Comparison of ENCODE assay signal across 1 cellular context in genomic region chr6:146950351-146950835, GRCh38.
TF ChIP-seq lines count a peak whose summit lies in the region.

No MANE protein-coding gene starts in this region.

TF ChIP-seq in HepG2, 621 proteins besides CTCF, POLR2A, EP300 and RAD21 (continued from another document and continues in another):
- TF ChIP-seq ATF5 (CRISPR knock-in tag; IDR thresholded peaks at IDR 0.05; ENCODE audit: low read depth) (no peak), ZNF124 (CRISPR knock-in tag; IDR thresholded peaks at IDR 0.05) (0 out of 2 replicates have a peak, but pooled peaks have one; percentile 34), GPBP1L1 (CRISPR knock-in tag; IDR thresholded peaks at IDR 0.05) (no peak), TBP (CRISPR knock-in tag; IDR thresholded peaks at IDR 0.05) (no peak), ZSCAN5A (CRISPR knock-in tag; IDR thresholded peaks at IDR 0.05; ENCODE audit: borderline replicate concordance) (peak; percentile 45; the same call in 1 of the 2 replicates), RELA (CRISPR knock-in tag; IDR thresholded peaks at IDR 0.05) (peak; percentile 91; the same call in 1 of the 2 replicates), MIER3 (CRISPR knock-in tag; IDR thresholded peaks at IDR 0.05; ENCODE audit: borderline replicate concordance) (peak; percentile 14; the same call in 1 of the 2 replicates), ZNF878 (CRISPR knock-in tag; IDR thresholded peaks at IDR 0.05) (peak; percentile 84), ZFP1 (CRISPR knock-in tag; IDR thresholded peaks at IDR 0.05) (0 out of 2 replicates have a peak, but pooled peaks have one; percentile 37), ZNF530 (CRISPR knock-in tag; IDR thresholded peaks at IDR 0.05; ENCODE audit: low read depth) (no peak), ERF (CRISPR knock-in tag; IDR thresholded peaks at IDR 0.05) (peak; percentile 65; the same call in 1 of the 2 replicates), RFX1 (IDR thresholded peaks at IDR 0.05) (no peak), NCOA1 (CRISPR knock-in tag; IDR thresholded peaks at IDR 0.05) (no peak), PRDM15 (CRISPR knock-in tag; IDR thresholded peaks at IDR 0.05) (no peak), RXRB (CRISPR knock-in tag; IDR thresholded peaks at IDR 0.05; ENCODE audit: borderline replicate concordance) (peak; percentile 86), ZBTB33 (CRISPR knock-in tag; IDR thresholded peaks at IDR 0.05) (no peak; the same call in 1 of the 2 replicates), TBL1XR1 (IDR thresholded peaks at IDR 0.05; ENCODE audit: borderline replicate concordance, low read length, partially characterized antibody) (peak; percentile 94), SMAD3 (CRISPR knock-in tag; IDR thresholded peaks at IDR 0.05) (peak; percentile 82; the same call in 1 of the 2 replicates), ZNF704 (CRISPR knock-in tag; IDR thresholded peaks at IDR 0.05; ENCODE audit: borderline replicate concordance) (no peak), ZFP82 (CRISPR knock-in tag; IDR thresholded peaks at IDR 0.05; ENCODE audit: borderline replicate concordance) (no peak), HNF4A (CRISPR knock-in tag; IDR thresholded peaks at IDR 0.05) (peak; percentile 91), ZNF12 (CRISPR knock-in tag; IDR thresholded peaks at IDR 0.05) (peak; percentile 76; the same call in 1 of the 2 replicates), TARDBP (CRISPR knock-in tag; IDR thresholded peaks at IDR 0.05) (peak; percentile 63; the same call in 1 of the 2 replicates), YEATS2 (CRISPR knock-in tag; IDR thresholded peaks at IDR 0.05; ENCODE audit: borderline replicate concordance) (peak; percentile 50; the same call in 1 of the 2 replicates), ZNF33B (CRISPR knock-in tag; IDR thresholded peaks at IDR 0.05) (no peak), FOXK1 (CRISPR knock-in tag; IDR thresholded peaks at IDR 0.05; ENCODE audit: borderline replicate concordance, low read depth) (peak; percentile 85; the same call in 1 of the 2 replicates), GPN1 (CRISPR knock-in tag; IDR thresholded peaks at IDR 0.05; ENCODE audit: borderline replicate concordance) (no peak), HOXD1 (CRISPR knock-in tag; IDR thresholded peaks at IDR 0.05) (peak; percentile 92), ETV5 (CRISPR knock-in tag; IDR thresholded peaks at IDR 0.05; ENCODE audit: borderline replicate concordance) (peak; percentile 94), POGK (CRISPR knock-in tag; conservative IDR thresholded peaks at IDR 0.05) (0 out of 2 replicates have a peak, but pooled peaks have one; percentile 25), NAIF1 (CRISPR knock-in tag; IDR thresholded peaks at IDR 0.05; ENCODE audit: borderline replicate concordance) (no peak), SP4 (CRISPR knock-in tag; IDR thresholded peaks at IDR 0.05) (peak; percentile 49; the same call in 1 of the 2 replicates), HDAC2 (CRISPR knock-in tag; IDR thresholded peaks at IDR 0.05) (peak; percentile 68), GATAD1 (CRISPR knock-in tag; IDR thresholded peaks at IDR 0.05) (0 out of 2 replicates have a peak, but pooled peaks have one; percentile 47), PAXIP1 (CRISPR knock-in tag; conservative IDR thresholded peaks at IDR 0.05) (peak; percentile 85), SALL1 (CRISPR knock-in tag; IDR thresholded peaks at IDR 0.05) (peak; percentile 83), RERE (CRISPR knock-in tag; IDR thresholded peaks at IDR 0.05; ENCODE audit: low read depth) (peak; percentile 61; the same call in 1 of the 2 replicates), POGZ (CRISPR knock-in tag; IDR thresholded peaks at IDR 0.05) (peak; percentile 68), CREM (IDR thresholded peaks at IDR 0.05) (peak; percentile 65), CREM (CRISPR knock-in tag; IDR thresholded peaks at IDR 0.05) (no peak)
